In genomic region chr5:37926732-37927131, GRCh38 we compare ENCODE assay signal across 2 cellular contexts.
TF ChIP-seq lines count a peak whose summit lies in the region.

No MANE protein-coding gene starts in this region.

TF ChIP-seq in GM23338, 12 proteins besides CTCF, POLR2A, EP300 and RAD21 (continued from another document):
- TF ChIP-seq ZNF462 (CRISPR knock-in tag; IDR thresholded peaks at IDR 0.05), result no peak
- TF ChIP-seq CREB1 (CRISPR knock-in tag; IDR thresholded peaks at IDR 0.05; ENCODE audit: low read depth), result no peak
- TF ChIP-seq POLR2AphosphoS5 (IDR thresholded peaks at IDR 0.05; ENCODE audit: low read depth), result no peak
- TF ChIP-seq JUNB (IDR thresholded peaks at IDR 0.05; ENCODE audit: unreplicated experiment), result no peak

TF ChIP-seq in WTC11, 78 proteins besides CTCF, POLR2A, EP300 and RAD21 (continued from another document):
- TF ChIP-seq FOXP4 (CRISPR knock-in tag; IDR thresholded peaks at IDR 0.05) (no peak), FOXJ3 (CRISPR knock-in tag; IDR thresholded peaks at IDR 0.05; ENCODE audit: borderline replicate concordance) (no peak), CREM (CRISPR knock-in tag; IDR thresholded peaks at IDR 0.05) (no peak), RORB (CRISPR knock-in tag; IDR thresholded peaks at IDR 0.05) (no peak), IRF2 (CRISPR knock-in tag; IDR thresholded peaks at IDR 0.05; ENCODE audit: borderline replicate concordance, low read depth) (no peak), AR (CRISPR knock-in tag; IDR thresholded peaks at IDR 0.05) (no peak), ZNF425 (CRISPR knock-in tag; conservative IDR thresholded peaks at IDR 0.05) (no peak), USF1 (CRISPR knock-in tag; IDR thresholded peaks at IDR 0.05) (no peak), OVOL2 (CRISPR knock-in tag; IDR thresholded peaks at IDR 0.05; ENCODE audit: borderline replicate concordance) (no peak)
